Comparison of ENCODE assay signal across 8 cellular contexts in genomic region chr19:4968462-4969291, GRCh38. TPM values are rescaled to one million over a fixed set of nuclear protein-coding genes. Genes with fewer than 3 reads are reported as not detected.
A peak's percentile ranks its signal among the peaks of the same experiment; 100 is the strongest.
DNase-seq lines count a peak whose midpoint lies in the region; ATAC-seq and TF ChIP-seq lines count a peak whose summit lies in the region.

KDM4B (plus strand) TSS chr19:4969113; CDS start chr19:5032891, 63,778 bp downstream.

- H3K36me3 ChIP-seq in mesenchymal stem cell (ENCODE audit: control insufficient read depth in 1 of 2, insufficient read depth in 2 of 2, low read depth in 1 of 2, low read length in 2 of 2), result peaks cover 0 to 3% of the 10 kb centered on the region in 2 experiments

- peak; percentile 97 for DNase-seq in CMK (ENCODE audit: low read depth)
- peak; percentile 100 for DNase-seq in GM20000 (ENCODE audit: low spot score)
- DNase-seq in HT-29 (ENCODE audit: low spot score), result peak; percentile 96
- peak; percentile 99 for DNase-seq in NOMO-1 (lab: John Stamatoyannopoulos, UW; ENCODE audit: unreplicated experiment in 2 of 2)
- DNase-seq in effector memory CD8-positive, alpha-beta T cell, result peak; percentile 97 to 99 (median 97)
- DNase-seq in mesenchymal stem cell, result peak; percentile 99
- DNase-seq in stimulated activated CD8-positive, alpha-beta memory T cell treated with anti-CD3 and anti-CD28 coated beads, Interleukin-12 subunit alpha, Interleukin-12 subunit beta, amount 100 ng/mL, for 4 hours (ENCODE audit: low read depth), result peak; percentile 99

- peak; percentile 90 for ATAC-seq in effector memory CD8-positive, alpha-beta T cell (replicated peaks)

- no peaks in the 10 kb centered on the region for H3K27me3 ChIP-seq in mesenchymal stem cell (ENCODE audit: control insufficient read depth in 1 of 2, insufficient read depth in 1 of 2, low read length in 2 of 2)

- peaks cover 26% of the 10 kb centered on the region for H3K36me3 Mint-ChIP-seq in effector memory CD8-positive, alpha-beta T cell (ENCODE audit: insufficient read depth)

- H2BK15ac ChIP-seq in mesenchymal stem cell (ENCODE audit: low read depth, poor library complexity, severe bottlenecking), result no peak within 1 kb of the TSS

- H3K4me1 ChIP-seq in mesenchymal stem cell (ENCODE audit: control insufficient read depth, insufficient read depth, low read depth, low read length), result peaks cover 34% of the 10 kb centered on the region

- peak within 1 kb of the TSS; percentile 26 for H3K27ac ChIP-seq in mesenchymal stem cell (ENCODE audit: low read length, poor library complexity, severe bottlenecking)

- H3K9me3 Mint-ChIP-seq in effector memory CD8-positive, alpha-beta T cell, result no peaks in the 10 kb centered on the region

- no peaks in the 10 kb centered on the region for H3K9me3 ChIP-seq in mesenchymal stem cell (ENCODE audit: control insufficient read depth, low read length)

- peak within 1 kb of the TSS in 1 of 2 experiments; percentile 63 for H3K23ac ChIP-seq in mesenchymal stem cell (ENCODE audit: low read length in 2 of 2)

- H3K4me1 Mint-ChIP-seq in effector memory CD8-positive, alpha-beta T cell (ENCODE audit: low read depth in 2 of 2), result peaks cover 26 to 35% of the 10 kb centered on the region in 2 donors

- peak within 1 kb of the TSS; percentile 99 for H3K4me2 ChIP-seq in mesenchymal stem cell (ENCODE audit: low read length, poor library complexity, severe bottlenecking)

- peak within 1 kb of the TSS; percentile 89 to 91 for H3K4me3 Mint-ChIP-seq in effector memory CD8-positive, alpha-beta T cell

- WGBS in mesenchymal stem cell, result 1% methylated on average over 59 of the region's 96 CpGs

- peak within 1 kb of the TSS; percentile 24 for H2BK5ac ChIP-seq in mesenchymal stem cell (ENCODE audit: low read depth, low read length, poor library complexity, severe bottlenecking)

- POLR2A ChIA-PET in activated CD8-positive, alpha-beta memory T cell treated with anti-CD3 and anti-CD28 coated beads for 36 hours (lab: Charles Lee), result interaction anchor here (0.7 to 1.2 kb wide), 4 partner anchors 52 to 1404 kb away, joined by 3 to 5 read pairs (median 4); partner anchors contain the start of gene ALKBH7

- H2BK12ac ChIP-seq in mesenchymal stem cell (ENCODE audit: low read length in 2 of 2), result peak within 1 kb of the TSS in 1 of 2 experiments; percentile 80

- CTCF ChIA-PET in activated CD8-positive, alpha-beta memory T cell treated with anti-CD3 and anti-CD28 coated beads for 36 hours (lab: Charles Lee), result interaction anchor here (1.2 kb wide), 1 partner anchor 159 kb away, joined by 3 read pairs; no protein-coding TSS in a partner anchor

- H4K8ac ChIP-seq in mesenchymal stem cell (ENCODE audit: low read length), result peak within 1 kb of the TSS; percentile 71

- peak within 1 kb of the TSS; percentile 60 for H2AFZ ChIP-seq in mesenchymal stem cell (ENCODE audit: low read depth, low read length)

- H2BK120ac ChIP-seq in mesenchymal stem cell (ENCODE audit: low read depth, low read length), result no peak within 1 kb of the TSS

- H2AK5ac ChIP-seq in mesenchymal stem cell (ENCODE audit: low read length, severe bottlenecking), result peak within 1 kb of the TSS; percentile 50

- peak within 1 kb of the TSS; percentile 23 for H4K91ac ChIP-seq in mesenchymal stem cell (ENCODE audit: low read length)

- peak within 1 kb of the TSS; percentile 54 to 76 for H3K4ac ChIP-seq in mesenchymal stem cell (ENCODE audit: low read depth in 1 of 2, low read length in 2 of 2)

- H3K27ac Mint-ChIP-seq in effector memory CD8-positive, alpha-beta T cell, result peak within 1 kb of the TSS; percentile 88 to 92

- H3K14ac ChIP-seq in mesenchymal stem cell (ENCODE audit: low read length in 2 of 2), result peak within 1 kb of the TSS in 1 of 2 experiments; percentile 74

- no peaks in the 10 kb centered on the region for H3K79me1 ChIP-seq in mesenchymal stem cell (replicated peaks; ENCODE audit: low read length, poor library complexity, severe bottlenecking)

- H3K4me3 ChIP-seq in mesenchymal stem cell (ENCODE audit: insufficient read depth in 1 of 2, low read depth in 1 of 2, low read length in 2 of 2), result peak within 1 kb of the TSS; percentile 81 to 84

- peak within 1 kb of the TSS; percentile 90 for H3K9ac ChIP-seq in mesenchymal stem cell (ENCODE audit: low read length)

- no peak for TF ChIP-seq CTCF in GM20000 (IDR thresholded peaks at IDR 0.05; ENCODE audit: extremely low read depth, missing control alignments)

- H3K27me3 Mint-ChIP-seq in effector memory CD8-positive, alpha-beta T cell, result no peaks in the 10 kb centered on the region

- H3K18ac ChIP-seq in mesenchymal stem cell (ENCODE audit: low read depth in 1 of 2, low read length in 2 of 2), result peak within 1 kb of the TSS; percentile 60 to 93

RNA-seq across cellular contexts. Expression of gene KDM4B, which starts in this region (rescaled TPM):
- 7.2 and 7.8 TPM in 2 replicates for total RNA-seq in HT-29 (2014; rRNA removed; shearing (Covaris generic))
- 10 to 100 TPM; 24.4 to 25.0 TPM for total RNA-seq in activated CD8-positive, alpha-beta memory T cell treated with anti-CD3 and anti-CD28 coated beads for 36 hours
- polyA plus RNA-seq in mesenchymal stem cell (2013, experiment 1 of 2), result 13.3 TPM
- polyA plus RNA-seq in mesenchymal stem cell (2013, experiment 2 of 2), result 11.9 TPM

Comparison
In these comparisons a context has a peak if more than half of its experiments do, and no peak if none do; other contexts are left out.
1. Peak in every context shown above with its lines: DNase-seq, ATAC-seq, H3K4me3 ChIP-seq and H3K27ac ChIP-seq.